ENCODE assay signal across 24 cellular contexts in the genomic region with DNA sequence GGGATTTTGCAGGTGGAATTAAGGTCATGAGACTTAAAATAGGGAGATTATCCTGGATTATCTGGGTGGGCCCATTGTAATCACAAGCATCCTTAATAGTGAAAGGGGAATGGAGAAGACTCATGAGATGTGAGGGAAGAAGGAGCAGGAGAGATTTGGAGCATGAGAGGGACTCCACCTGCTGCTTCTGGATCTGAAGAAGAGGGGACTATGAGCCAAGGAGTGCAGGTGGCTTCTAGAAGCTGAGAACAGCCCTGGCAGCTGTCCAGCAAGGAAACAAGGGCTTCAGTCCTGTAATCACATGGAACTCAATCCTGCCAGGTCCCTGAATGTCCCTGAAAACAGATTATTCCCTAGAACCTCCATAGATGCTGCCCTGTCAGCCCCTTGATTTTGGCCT.
DNase-seq lines count a peak whose midpoint lies in the region; ATAC-seq and TF ChIP-seq lines count a peak whose summit lies in the region.
"Had no signal": no experiment of that assay in that cellular context is flagged by ENCODE, and none has a peak within 500 bp of the region (broad histone marks: within the 10 kb centered on the region; RNA-seq: fewer than 3 reads in every experiment).

No MANE protein-coding gene starts in this region.

- H3K4me1 ChIP-seq in BE2C (peaks cover 4% of the 10 kb centered on the region; the same call in 1 of the 2 replicates), DND-41 (ENCODE audit: insufficient read depth, low read length) (peaks cover 53% of the 10 kb centered on the region), transverse colon (peaks cover 0 to 12% (median 1%) of the 10 kb centered on the region in 4 donors), sigmoid colon (peaks cover 0 to 30% (median 7%) of the 10 kb centered on the region in 4 donors)

- no peak overlapping the region for H3K4me2 ChIP-seq in DND-41 (ENCODE audit: insufficient read depth, low read length)
- H3K4me2 ChIP-seq: BLaER1, GM23338 had no signal

- H3K27me3 ChIP-seq in BE2C, result no peaks in the 10 kb centered on the region
- H3K27me3 ChIP-seq in DND-41 (ENCODE audit: insufficient read depth, low read length, poor library complexity), result no peaks in the 10 kb centered on the region
- no peaks in the 10 kb centered on the region for H3K27me3 ChIP-seq in transverse colon
- H3K27me3 ChIP-seq in sigmoid colon, result no peaks in the 10 kb centered on the region
- H3K27me3 ChIP-seq: BLaER1, heart left ventricle, SJSA1 had no signal

- H3K79me2 ChIP-seq in DND-41 (ENCODE audit: insufficient read depth, low read length), result peaks cover 100% of the 10 kb centered on the region

- in situ Hi-C loops in transverse colon (cut with MboI; ENCODE audit: low pct_ligation_motif_present in 1 of 4, low pct_unique_long_range_greater_than_20kb in 1 of 4, low sequenced_read_pairs in 3 of 4), result no loop called here

- H3K9me3 ChIP-seq in BE2C (no peaks in the 10 kb centered on the region), DND-41 (ENCODE audit: insufficient read depth, low read length, severe bottlenecking) (no peaks in the 10 kb centered on the region), transverse colon (no peaks in the 10 kb centered on the region), sigmoid colon (no peaks in the 10 kb centered on the region)
- H3K9me3 ChIP-seq: BLaER1, heart left ventricle, SJSA1 had no signal

- H3K4me3 ChIP-seq in BE2C (ENCODE audit: low read depth, low read length), result no peak overlapping the region
- no peak overlapping the region for H3K4me3 ChIP-seq in DND-41 (ENCODE audit: low read depth in 1 of 2, low read length in 2 of 2)
- H3K4me3 ChIP-seq in transverse colon, result no peak overlapping the region
- H3K4me3 ChIP-seq in sigmoid colon, result no peak overlapping the region
- H3K4me3 ChIP-seq: BLaER1, GM23338, heart left ventricle, SJSA1, skin epidermis had no signal

- no peak overlapping the region for H3K9ac ChIP-seq in DND-41 (ENCODE audit: low read depth, low read length)
- H3K9ac ChIP-seq: BLaER1 had no signal

- peaks cover 16% of the 10 kb centered on the region; the same call in 1 of the 2 replicates for H4K20me1 ChIP-seq in DND-41 (ENCODE audit: insufficient read depth, low read length)

- peak overlapping the region; percentile 15 for H3K27ac ChIP-seq in DND-41 (ENCODE audit: low read length)
- no peak overlapping the region for H3K27ac ChIP-seq in transverse colon
- no peak overlapping the region for H3K27ac ChIP-seq in sigmoid colon
- H3K27ac ChIP-seq: BLaER1, heart left ventricle, SJSA1, skin epidermis had no signal

- peak; percentile 28 for DNase-seq in BE2C
- no peak for DNase-seq in DND-41
- peak; percentile 88 for DNase-seq in NCI-H69 (lab: John Stamatoyannopoulos, UW)
- DNase-seq in globus pallidus (ENCODE audit: low spot score), result peak; percentile 37
- DNase-seq in transverse colon, result no peak
- no peak for DNase-seq in sigmoid colon
- DNase-seq: activated CD8-positive, alpha-beta T cell treated with anti-CD3 and anti-CD28 coated beads, Interleukin-2, amount 10 ng/mL, durations not matched to agents 7 days and 5 days; activated effector memory CD4-positive, alpha-beta T cell treated with anti-CD3 and anti-CD28 coated beads, Interleukin-2, amount 50 U/mL, for 16 hours; activated T-cell treated with anti-CD3 and anti-CD28 coated beads for 4 hours; Calu3; GF-D8; heart left ventricle; KBM-7; mesenchymal stem cell; NCI-H446; occipital lobe; stimulated activated CD4-positive, alpha-beta T cell treated with anti-CD3 and anti-CD28 coated beads, Interleukin-1b, Interleukin-23, amount 100 ng/mL, for 48 hours; T-helper 1 cell had no signal

- ATAC-seq in DND-41 (ENCODE audit: insufficient read depth, low read depth) (peak; percentile 44; the same call in 2 of the 3 replicates), HG02623 (IDR thresholded peaks at IDR 0.05; ENCODE audit: unreplicated experiment) (no peak), GM18520 (IDR thresholded peaks at IDR 0.05; ENCODE audit: unreplicated experiment) (no peak)
- ATAC-seq: activated CD8-positive, alpha-beta T cell treated with anti-CD3 and anti-CD28 coated beads, Interleukin-2, amount 10 ng/mL, durations not matched to agents 7 days and 5 days; GM23338; heart left ventricle had no signal

- intact Hi-C loops in transverse colon (cut with DNase I; ENCODE audit: low total_unique reads) (no loop called here), sigmoid colon (cut with DNase I) (no loop called here)

- no peak overlapping the region for H2AFZ ChIP-seq in DND-41 (ENCODE audit: low read depth, low read length)
- H2AFZ ChIP-seq: GM23338 had no signal

- no peak for TF ChIP-seq EP300 in transverse colon (IDR thresholded peaks at IDR 0.05; ENCODE audit: low read depth)
- TF ChIP-seq EP300 in sigmoid colon (IDR thresholded peaks at IDR 0.05), result no peak

- TF ChIP-seq CTCF in BE2C (IDR thresholded peaks at IDR 0.05; ENCODE audit: low read depth, low read length), result no peak
- no peak for TF ChIP-seq CTCF in DND-41 (IDR thresholded peaks at IDR 0.05; ENCODE audit: borderline replicate concordance, extremely low read depth, low read length, poor library complexity, severe bottlenecking)
- TF ChIP-seq CTCF in transverse colon (IDR thresholded peaks at IDR 0.05), result no peak
- no peak for TF ChIP-seq CTCF in sigmoid colon (IDR thresholded peaks at IDR 0.05)

- no peaks in the 10 kb centered on the region for H3K36me3 ChIP-seq in BE2C
- peaks cover 37% of the 10 kb centered on the region for H3K36me3 ChIP-seq in DND-41 (ENCODE audit: insufficient read depth, low read length)
- H3K36me3 ChIP-seq in transverse colon, result no peaks in the 10 kb centered on the region
- H3K36me3 ChIP-seq in sigmoid colon, result no peaks in the 10 kb centered on the region
- H3K36me3 ChIP-seq: heart left ventricle, SJSA1 had no signal

- TF ChIP-seq POLR2A in transverse colon (IDR thresholded peaks at IDR 0.05) (no peak), sigmoid colon (IDR thresholded peaks at IDR 0.05) (no peak)

Comparison
In these comparisons a context has a peak if more than half of its experiments do, and no peak if none do; other contexts are left out.
1. DNase-seq: peak in BE2C (single experiment), NCI-H69 (single experiment) and globus pallidus (single experiment); none in DND-41 (single experiment), transverse colon (single experiment) and sigmoid colon (single experiment).